1 cellular context compared by ENCODE assay signal in the genomic region with DNA sequence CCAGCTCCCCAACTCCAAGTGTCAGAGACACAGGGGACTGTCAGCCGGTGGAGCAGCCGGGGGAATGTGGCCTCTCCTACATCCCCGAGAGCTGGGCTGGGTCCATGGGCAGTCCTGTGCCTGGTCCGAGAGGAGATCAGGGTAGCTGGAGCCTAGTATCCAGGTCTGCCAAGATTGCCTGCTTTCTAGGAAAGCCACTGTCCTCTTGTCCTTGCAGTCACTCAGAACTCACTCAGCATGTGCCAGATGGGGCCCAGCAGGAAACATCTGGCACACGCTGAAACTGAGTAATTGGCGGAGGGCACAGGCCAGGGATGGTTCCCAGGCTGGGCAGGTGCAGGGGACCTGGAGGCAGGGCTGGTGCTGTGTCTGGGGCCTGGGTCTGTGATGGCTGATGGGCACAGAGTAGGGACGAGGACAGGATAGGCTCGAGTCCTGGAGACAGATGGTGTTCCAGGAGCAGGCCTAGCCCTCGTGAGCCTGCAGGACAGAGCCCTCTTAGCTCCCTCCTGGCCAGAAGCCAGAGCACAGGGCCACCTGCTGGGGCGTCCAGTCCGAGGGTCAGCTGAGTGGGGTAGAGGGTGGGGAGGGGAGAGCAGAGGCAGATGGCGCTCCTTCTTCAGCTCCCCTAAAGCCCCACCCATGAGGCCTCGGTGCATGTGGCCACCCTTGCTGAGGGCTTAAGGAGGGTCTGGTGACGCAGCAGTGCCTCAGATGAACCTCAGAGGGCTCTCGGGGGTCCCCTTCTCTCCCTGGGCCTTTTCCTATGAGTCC.
A peak's percentile ranks its signal among the peaks of the same experiment; 100 is the strongest.
TF ChIP-seq lines count a peak whose summit lies in the region.

No MANE protein-coding gene starts in this region.

TF ChIP-seq in GM12878, 131 proteins besides CTCF, POLR2A, EP300 and RAD21:
- TF ChIP-seq, protein P1, sequence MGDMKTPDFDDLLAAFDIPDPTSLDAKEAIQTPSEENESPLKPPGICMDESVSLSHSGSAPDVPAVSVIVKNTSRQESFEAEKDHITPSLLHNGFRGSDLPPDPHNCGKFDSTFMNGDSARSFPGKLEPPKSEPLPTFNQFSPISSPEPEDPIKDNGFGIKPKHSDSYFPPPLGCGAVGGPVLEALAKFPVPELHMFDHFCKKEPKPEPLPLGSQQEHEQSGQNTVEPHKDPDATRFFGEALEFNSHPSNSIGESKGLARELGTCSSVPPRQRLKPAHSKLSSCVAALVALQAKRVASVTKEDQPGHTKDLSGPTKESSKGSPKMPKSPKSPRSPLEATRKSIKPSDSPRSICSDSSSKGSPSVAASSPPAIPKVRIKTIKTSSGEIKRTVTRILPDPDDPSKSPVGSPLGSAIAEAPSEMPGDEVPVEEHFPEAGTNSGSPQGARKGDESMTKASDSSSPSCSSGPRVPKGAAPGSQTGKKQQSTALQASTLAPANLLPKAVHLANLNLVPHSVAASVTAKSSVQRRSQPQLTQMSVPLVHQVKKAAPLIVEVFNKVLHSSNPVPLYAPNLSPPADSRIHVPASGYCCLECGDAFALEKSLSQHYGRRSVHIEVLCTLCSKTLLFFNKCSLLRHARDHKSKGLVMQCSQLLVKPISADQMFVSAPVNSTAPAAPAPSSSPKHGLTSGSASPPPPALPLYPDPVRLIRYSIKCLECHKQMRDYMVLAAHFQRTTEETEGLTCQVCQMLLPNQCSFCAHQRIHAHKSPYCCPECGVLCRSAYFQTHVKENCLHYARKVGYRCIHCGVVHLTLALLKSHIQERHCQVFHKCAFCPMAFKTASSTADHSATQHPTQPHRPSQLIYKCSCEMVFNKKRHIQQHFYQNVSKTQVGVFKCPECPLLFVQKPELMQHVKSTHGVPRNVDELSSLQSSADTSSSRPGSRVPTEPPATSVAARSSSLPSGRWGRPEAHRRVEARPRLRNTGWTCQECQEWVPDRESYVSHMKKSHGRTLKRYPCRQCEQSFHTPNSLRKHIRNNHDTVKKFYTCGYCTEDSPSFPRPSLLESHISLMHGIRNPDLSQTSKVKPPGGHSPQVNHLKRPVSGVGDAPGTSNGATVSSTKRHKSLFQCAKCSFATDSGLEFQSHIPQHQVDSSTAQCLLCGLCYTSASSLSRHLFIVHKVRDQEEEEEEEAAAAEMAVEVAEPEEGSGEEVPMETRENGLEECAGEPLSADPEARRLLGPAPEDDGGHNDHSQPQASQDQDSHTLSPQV (IDR thresholded peaks at IDR 0.05): no peak
- TF ChIP-seq MTA3 (IDR thresholded peaks at IDR 0.05; ENCODE audit: borderline replicate concordance, low read length) (no peak), ESRRA (IDR thresholded peaks at IDR 0.05; ENCODE audit: low read length) (no peak), TCF12 (IDR thresholded peaks at IDR 0.05; ENCODE audit: low read depth, low read length) (no peak), WRNIP1 (IDR thresholded peaks at IDR 0.05; ENCODE audit: borderline replicate concordance, low read depth, low read length) (no peak), MYC (IDR thresholded peaks at IDR 0.05; ENCODE audit: insufficient read depth, insufficient read length, insufficient replicate concordance, low read length, severe bottlenecking) (no peak)
- TF ChIP-seq, protein P2, sequence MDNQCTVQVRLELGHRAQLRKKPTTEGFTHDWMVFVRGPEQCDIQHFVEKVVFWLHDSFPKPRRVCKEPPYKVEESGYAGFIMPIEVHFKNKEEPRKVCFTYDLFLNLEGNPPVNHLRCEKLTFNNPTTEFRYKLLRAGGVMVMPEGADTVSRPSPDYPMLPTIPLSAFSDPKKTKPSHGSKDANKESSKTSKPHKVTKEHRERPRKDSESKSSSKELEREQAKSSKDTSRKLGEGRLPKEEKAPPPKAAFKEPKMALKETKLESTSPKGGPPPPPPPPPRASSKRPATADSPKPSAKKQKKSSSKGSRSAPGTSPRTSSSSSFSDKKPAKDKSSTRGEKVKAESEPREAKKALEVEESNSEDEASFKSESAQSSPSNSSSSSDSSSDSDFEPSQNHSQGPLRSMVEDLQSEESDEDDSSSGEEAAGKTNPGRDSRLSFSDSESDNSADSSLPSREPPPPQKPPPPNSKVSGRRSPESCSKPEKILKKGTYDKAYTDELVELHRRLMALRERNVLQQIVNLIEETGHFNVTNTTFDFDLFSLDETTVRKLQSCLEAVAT (IDR thresholded peaks at IDR 0.05): no peak
- TF ChIP-seq, protein P3, sequence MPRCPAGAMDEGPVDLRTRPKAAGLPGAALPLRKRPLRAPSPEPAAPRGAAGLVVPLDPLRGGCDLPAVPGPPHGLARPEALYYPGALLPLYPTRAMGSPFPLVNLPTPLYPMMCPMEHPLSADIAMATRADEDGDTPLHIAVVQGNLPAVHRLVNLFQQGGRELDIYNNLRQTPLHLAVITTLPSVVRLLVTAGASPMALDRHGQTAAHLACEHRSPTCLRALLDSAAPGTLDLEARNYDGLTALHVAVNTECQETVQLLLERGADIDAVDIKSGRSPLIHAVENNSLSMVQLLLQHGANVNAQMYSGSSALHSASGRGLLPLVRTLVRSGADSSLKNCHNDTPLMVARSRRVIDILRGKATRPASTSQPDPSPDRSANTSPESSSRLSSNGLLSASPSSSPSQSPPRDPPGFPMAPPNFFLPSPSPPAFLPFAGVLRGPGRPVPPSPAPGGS (IDR thresholded peaks at IDR 0.05; ENCODE audit: borderline replicate concordance, insufficient read depth, low read depth, low read length, poor library complexity, severe bottlenecking): peak; percentile 45
